In genomic region chr14:50792058-50792477, GRCh38 we compare ENCODE assay signal across 13 cellular contexts. TPM values are rescaled to one million over a fixed set of nuclear protein-coding genes. Genes with fewer than 3 reads are reported as not detected.
A peak's percentile ranks its signal among the peaks of the same experiment; 100 is the strongest.
DNase-seq lines count a peak whose midpoint lies in the region; ATAC-seq and TF ChIP-seq lines count a peak whose summit lies in the region.
"Had no signal": no experiment of that assay in that cellular context is flagged by ENCODE, and none has a peak within 500 bp of the region (broad histone marks: within the 10 kb centered on the region; RNA-seq: fewer than 3 reads in every experiment).

No MANE protein-coding gene starts in this region.

- H3K9me3 ChIP-seq in SK-N-MC (ENCODE audit: low read depth, low read length), result no peaks in the 10 kb centered on the region
- H3K9me3 ChIP-seq: left lung, testis had no signal

- peak overlapping the region; percentile 67 to 83 for H3K4me3 Mint-ChIP-seq in activated T-cell treated with anti-CD3 and anti-CD28 coated beads, Interleukin-2, amount 50 U/mL, for 72 hours
- H3K4me3 Mint-ChIP-seq in stimulated activated naive CD8-positive, alpha-beta T cell treated with anti-CD3 and anti-CD28 coated beads, Interleukin-15, Interleukin-2, amounts not matched to agents 100 ng/mL and 50 ng/mL, for 24 hours, result peak overlapping the region; percentile 55

- peak; percentile 47 to 54 for ATAC-seq in activated T-cell treated with anti-CD3 and anti-CD28 coated beads, Interleukin-2, amount 50 U/mL, for 72 hours (replicated peaks in 1 of 2)
- ATAC-seq in GM19397 (IDR thresholded peaks at IDR 0.05; ENCODE audit: unreplicated experiment), result no peak
- ATAC-seq: foreskin keratinocyte, left lung had no signal

- no peak for TF ChIP-seq CTCF in coronary artery (IDR thresholded peaks at IDR 0.05)

- H3K36me3 ChIP-seq in SK-N-MC (ENCODE audit: insufficient read depth, low read length), result peaks cover 9% of the 10 kb centered on the region; the same call in 1 of the 2 replicates

- H3K27me3 Mint-ChIP-seq in activated T-cell treated with anti-CD3 and anti-CD28 coated beads, Interleukin-2, amount 50 U/mL, for 72 hours (ENCODE audit: low read depth), result no peaks in the 10 kb centered on the region
- no peaks in the 10 kb centered on the region for H3K27me3 Mint-ChIP-seq in stimulated activated naive CD8-positive, alpha-beta T cell treated with anti-CD3 and anti-CD28 coated beads, Interleukin-15, Interleukin-2, amounts not matched to agents 100 ng/mL and 50 ng/mL, for 24 hours

- peak overlapping the region; percentile 27; the same call in 1 of the 2 replicates for H3K4me3 ChIP-seq in SK-N-MC
- peak overlapping the region; percentile 6 for H3K4me3 ChIP-seq in coronary artery
- H3K4me3 ChIP-seq: left lung, testis had no signal

- intact Hi-C loops in posterior vena cava (cut with DNase I), result no loop called here

- H3K36me3 Mint-ChIP-seq in activated T-cell treated with anti-CD3 and anti-CD28 coated beads, Interleukin-2, amount 50 U/mL, for 72 hours (ENCODE audit: insufficient read depth in 2 of 2), result peaks cover 0 to 7% of the 10 kb centered on the region in 2 donors
- peaks cover 70% of the 10 kb centered on the region for H3K36me3 Mint-ChIP-seq in stimulated activated naive CD8-positive, alpha-beta T cell treated with anti-CD3 and anti-CD28 coated beads, Interleukin-15, Interleukin-2, amounts not matched to agents 100 ng/mL and 50 ng/mL, for 24 hours (ENCODE audit: low read depth)

- H3K27ac ChIP-seq in SK-N-MC (peak overlapping the region; percentile 59; the same call in 1 of the 2 replicates), coronary artery (no peak overlapping the region)
- H3K27ac ChIP-seq: foreskin keratinocyte, left lung, testis had no signal

- DNase-seq in activated T-cell treated with anti-CD3 and anti-CD28 coated beads, Interleukin-2, amount 50 U/mL, for 72 hours, result no peak
- DNase-seq in activated T-cell treated with anti-CD3 and anti-CD28 coated beads for 4 hours (no peak), SK-N-MC (ENCODE audit: low read depth, low spot score) (no peak), coronary artery (ENCODE audit: low spot score) (no peak), HPDE6-E6E7 (ENCODE audit: extremely low spot score) (no peak), posterior vena cava (ENCODE audit: low spot score) (no peak)
- DNase-seq: foreskin keratinocyte, left lung, NCI-H1930, T-helper 9 cell, testis had no signal

- no peaks in the 10 kb centered on the region for H3K9me3 Mint-ChIP-seq in activated T-cell treated with anti-CD3 and anti-CD28 coated beads, Interleukin-2, amount 50 U/mL, for 72 hours
- H3K9me3 Mint-ChIP-seq in stimulated activated naive CD8-positive, alpha-beta T cell treated with anti-CD3 and anti-CD28 coated beads, Interleukin-15, Interleukin-2, amounts not matched to agents 100 ng/mL and 50 ng/mL, for 24 hours, result no peaks in the 10 kb centered on the region

- H3K4me1 Mint-ChIP-seq in activated T-cell treated with anti-CD3 and anti-CD28 coated beads, Interleukin-2, amount 50 U/mL, for 72 hours (ENCODE audit: low read depth), result peaks cover 87% of the 10 kb centered on the region
- peaks cover 98% of the 10 kb centered on the region for H3K4me1 Mint-ChIP-seq in stimulated activated naive CD8-positive, alpha-beta T cell treated with anti-CD3 and anti-CD28 coated beads, Interleukin-15, Interleukin-2, amounts not matched to agents 100 ng/mL and 50 ng/mL, for 24 hours (ENCODE audit: low read depth)

- peak overlapping the region; percentile 91 for H3K27ac Mint-ChIP-seq in activated T-cell treated with anti-CD3 and anti-CD28 coated beads, Interleukin-2, amount 50 U/mL, for 72 hours
- H3K27ac Mint-ChIP-seq in stimulated activated naive CD8-positive, alpha-beta T cell treated with anti-CD3 and anti-CD28 coated beads, Interleukin-15, Interleukin-2, amounts not matched to agents 100 ng/mL and 50 ng/mL, for 24 hours, result peak overlapping the region; percentile 83

- H3K9ac ChIP-seq in SK-N-MC (ENCODE audit: insufficient read length), result no peak overlapping the region

RNA-seq across cellular contexts. Expression of gene NIN, which starts 38.9 kb away (rescaled TPM):
- total RNA-seq in activated T-cell treated with anti-CD3 and anti-CD28 coated beads, Interleukin-2, amount 50 U/mL, for 72 hours, result 10 to 100 TPM; 46.1 to 60.0 TPM
- total RNA-seq in posterior vena cava, result 10 to 100 TPM; 34.9 to 45.9 TPM
